Comparison of ENCODE assay signal across 1 cellular context in the genomic region with DNA sequence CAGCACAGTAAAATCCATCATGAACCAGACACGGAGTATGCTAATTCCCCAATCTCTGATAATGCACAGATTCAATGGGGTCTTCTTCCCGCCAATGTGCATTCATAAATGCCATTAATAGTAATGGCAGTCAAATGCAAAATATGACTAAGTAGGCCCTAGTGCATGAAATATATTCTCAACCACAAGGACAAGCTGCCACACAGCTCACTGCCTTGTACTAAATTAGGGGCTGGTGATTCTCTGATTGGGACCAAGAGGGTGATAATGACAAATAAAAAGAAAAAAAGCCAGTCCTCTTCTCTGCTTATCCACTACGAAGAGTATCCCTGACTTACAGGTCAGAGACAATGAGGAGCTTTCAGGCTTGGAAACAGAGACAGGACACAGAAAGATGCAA.
TF ChIP-seq lines count a peak whose summit lies in the region.

No MANE protein-coding gene starts in this region.

TF ChIP-seq in WTC11, 78 proteins besides CTCF, POLR2A, EP300 and RAD21:
- TF ChIP-seq TEAD1 (CRISPR knock-in tag; IDR thresholded peaks at IDR 0.05) = no peak
- TF ChIP-seq CBFB (CRISPR knock-in tag; IDR thresholded peaks at IDR 0.05; ENCODE audit: low read depth) = no peak
- TF ChIP-seq, protein P1, sequence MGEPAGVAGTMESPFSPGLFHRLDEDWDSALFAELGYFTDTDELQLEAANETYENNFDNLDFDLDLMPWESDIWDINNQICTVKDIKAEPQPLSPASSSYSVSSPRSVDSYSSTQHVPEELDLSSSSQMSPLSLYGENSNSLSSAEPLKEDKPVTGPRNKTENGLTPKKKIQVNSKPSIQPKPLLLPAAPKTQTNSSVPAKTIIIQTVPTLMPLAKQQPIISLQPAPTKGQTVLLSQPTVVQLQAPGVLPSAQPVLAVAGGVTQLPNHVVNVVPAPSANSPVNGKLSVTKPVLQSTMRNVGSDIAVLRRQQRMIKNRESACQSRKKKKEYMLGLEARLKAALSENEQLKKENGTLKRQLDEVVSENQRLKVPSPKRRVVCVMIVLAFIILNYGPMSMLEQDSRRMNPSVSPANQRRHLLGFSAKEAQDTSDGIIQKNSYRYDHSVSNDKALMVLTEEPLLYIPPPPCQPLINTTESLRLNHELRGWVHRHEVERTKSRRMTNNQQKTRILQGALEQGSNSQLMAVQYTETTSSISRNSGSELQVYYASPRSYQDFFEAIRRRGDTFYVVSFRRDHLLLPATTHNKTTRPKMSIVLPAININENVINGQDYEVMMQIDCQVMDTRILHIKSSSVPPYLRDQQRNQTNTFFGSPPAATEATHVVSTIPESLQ (CRISPR knock-in tag; IDR thresholded peaks at IDR 0.05) = no peak
- TF ChIP-seq, protein P2, sequence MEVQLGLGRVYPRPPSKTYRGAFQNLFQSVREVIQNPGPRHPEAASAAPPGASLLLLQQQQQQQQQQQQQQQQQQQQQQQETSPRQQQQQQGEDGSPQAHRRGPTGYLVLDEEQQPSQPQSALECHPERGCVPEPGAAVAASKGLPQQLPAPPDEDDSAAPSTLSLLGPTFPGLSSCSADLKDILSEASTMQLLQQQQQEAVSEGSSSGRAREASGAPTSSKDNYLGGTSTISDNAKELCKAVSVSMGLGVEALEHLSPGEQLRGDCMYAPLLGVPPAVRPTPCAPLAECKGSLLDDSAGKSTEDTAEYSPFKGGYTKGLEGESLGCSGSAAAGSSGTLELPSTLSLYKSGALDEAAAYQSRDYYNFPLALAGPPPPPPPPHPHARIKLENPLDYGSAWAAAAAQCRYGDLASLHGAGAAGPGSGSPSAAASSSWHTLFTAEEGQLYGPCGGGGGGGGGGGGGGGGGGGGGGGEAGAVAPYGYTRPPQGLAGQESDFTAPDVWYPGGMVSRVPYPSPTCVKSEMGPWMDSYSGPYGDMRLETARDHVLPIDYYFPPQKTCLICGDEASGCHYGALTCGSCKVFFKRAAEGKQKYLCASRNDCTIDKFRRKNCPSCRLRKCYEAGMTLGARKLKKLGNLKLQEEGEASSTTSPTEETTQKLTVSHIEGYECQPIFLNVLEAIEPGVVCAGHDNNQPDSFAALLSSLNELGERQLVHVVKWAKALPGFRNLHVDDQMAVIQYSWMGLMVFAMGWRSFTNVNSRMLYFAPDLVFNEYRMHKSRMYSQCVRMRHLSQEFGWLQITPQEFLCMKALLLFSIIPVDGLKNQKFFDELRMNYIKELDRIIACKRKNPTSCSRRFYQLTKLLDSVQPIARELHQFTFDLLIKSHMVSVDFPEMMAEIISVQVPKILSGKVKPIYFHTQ (CRISPR knock-in tag; IDR thresholded peaks at IDR 0.05) = no peak
- TF ChIP-seq, protein P3, sequence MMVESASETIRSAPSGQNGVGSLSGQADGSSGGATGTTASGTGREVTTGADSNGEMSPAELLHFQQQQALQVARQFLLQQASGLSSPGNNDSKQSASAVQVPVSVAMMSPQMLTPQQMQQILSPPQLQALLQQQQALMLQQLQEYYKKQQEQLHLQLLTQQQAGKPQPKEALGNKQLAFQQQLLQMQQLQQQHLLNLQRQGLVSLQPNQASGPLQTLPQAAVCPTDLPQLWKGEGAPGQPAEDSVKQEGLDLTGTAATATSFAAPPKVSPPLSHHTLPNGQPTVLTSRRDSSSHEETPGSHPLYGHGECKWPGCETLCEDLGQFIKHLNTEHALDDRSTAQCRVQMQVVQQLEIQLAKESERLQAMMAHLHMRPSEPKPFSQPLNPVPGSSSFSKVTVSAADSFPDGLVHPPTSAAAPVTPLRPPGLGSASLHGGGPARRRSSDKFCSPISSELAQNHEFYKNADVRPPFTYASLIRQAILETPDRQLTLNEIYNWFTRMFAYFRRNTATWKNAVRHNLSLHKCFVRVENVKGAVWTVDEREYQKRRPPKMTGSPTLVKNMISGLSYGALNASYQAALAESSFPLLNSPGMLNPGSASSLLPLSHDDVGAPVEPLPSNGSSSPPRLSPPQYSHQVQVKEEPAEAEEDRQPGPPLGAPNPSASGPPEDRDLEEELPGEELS (CRISPR knock-in tag; IDR thresholded peaks at IDR 0.05) = no peak
- no peak for TF ChIP-seq JUN (CRISPR knock-in tag; IDR thresholded peaks at IDR 0.05)
- TF ChIP-seq MXD4 (CRISPR knock-in tag; IDR thresholded peaks at IDR 0.05; ENCODE audit: borderline replicate concordance) = no peak
- no peak for TF ChIP-seq ZNF396 (CRISPR knock-in tag; IDR thresholded peaks at IDR 0.05; ENCODE audit: borderline replicate concordance)
- TF ChIP-seq JAZF1 (CRISPR knock-in tag; IDR thresholded peaks at IDR 0.05) = no peak
- TF ChIP-seq KAT7 (CRISPR knock-in tag; IDR thresholded peaks at IDR 0.05; ENCODE audit: borderline replicate concordance) = no peak
- TF ChIP-seq, protein P4, sequence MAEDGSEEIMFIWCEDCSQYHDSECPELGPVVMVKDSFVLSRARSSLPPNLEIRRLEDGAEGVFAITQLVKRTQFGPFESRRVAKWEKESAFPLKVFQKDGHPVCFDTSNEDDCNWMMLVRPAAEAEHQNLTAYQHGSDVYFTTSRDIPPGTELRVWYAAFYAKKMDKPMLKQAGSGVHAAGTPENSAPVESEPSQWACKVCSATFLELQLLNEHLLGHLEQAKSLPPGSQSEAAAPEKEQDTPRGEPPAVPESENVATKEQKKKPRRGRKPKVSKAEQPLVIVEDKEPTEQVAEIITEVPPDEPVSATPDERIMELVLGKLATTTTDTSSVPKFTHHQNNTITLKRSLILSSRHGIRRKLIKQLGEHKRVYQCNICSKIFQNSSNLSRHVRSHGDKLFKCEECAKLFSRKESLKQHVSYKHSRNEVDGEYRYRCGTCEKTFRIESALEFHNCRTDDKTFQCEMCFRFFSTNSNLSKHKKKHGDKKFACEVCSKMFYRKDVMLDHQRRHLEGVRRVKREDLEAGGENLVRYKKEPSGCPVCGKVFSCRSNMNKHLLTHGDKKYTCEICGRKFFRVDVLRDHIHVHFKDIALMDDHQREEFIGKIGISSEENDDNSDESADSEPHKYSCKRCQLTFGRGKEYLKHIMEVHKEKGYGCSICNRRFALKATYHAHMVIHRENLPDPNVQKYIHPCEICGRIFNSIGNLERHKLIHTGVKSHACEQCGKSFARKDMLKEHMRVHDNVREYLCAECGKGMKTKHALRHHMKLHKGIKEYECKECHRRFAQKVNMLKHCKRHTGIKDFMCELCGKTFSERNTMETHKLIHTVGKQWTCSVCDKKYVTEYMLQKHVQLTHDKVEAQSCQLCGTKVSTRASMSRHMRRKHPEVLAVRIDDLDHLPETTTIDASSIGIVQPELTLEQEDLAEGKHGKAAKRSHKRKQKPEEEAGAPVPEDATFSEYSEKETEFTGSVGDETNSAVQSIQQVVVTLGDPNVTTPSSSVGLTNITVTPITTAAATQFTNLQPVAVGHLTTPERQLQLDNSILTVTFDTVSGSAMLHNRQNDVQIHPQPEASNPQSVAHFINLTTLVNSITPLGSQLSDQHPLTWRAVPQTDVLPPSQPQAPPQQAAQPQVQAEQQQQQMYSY (CRISPR knock-in tag; IDR thresholded peaks at IDR 0.05) = no peak
- TF ChIP-seq NR2C2 (CRISPR knock-in tag; IDR thresholded peaks at IDR 0.05) = no peak
